In genomic region chr2:199543606-199544172, GRCh38 we compare ENCODE assay signal across 18 cellular contexts.
A peak's percentile ranks its signal among the peaks of the same experiment; 100 is the strongest.
DNase-seq lines count a peak whose midpoint lies in the region; ATAC-seq, FAIRE-seq and TF ChIP-seq lines count a peak whose summit lies in the region.
"Had no signal": no experiment of that assay in that cellular context is flagged by ENCODE, and none has a peak within 500 bp of the region (broad histone marks: within the 10 kb centered on the region; RNA-seq: fewer than 3 reads in every experiment).

No MANE protein-coding gene starts in this region.

- H3K4me1 ChIP-seq in A549: no peaks in the 10 kb centered on the region
- H3K4me1 ChIP-seq in CD8-positive, alpha-beta memory T cell (ENCODE audit: insufficient read depth, low read length): no peaks in the 10 kb centered on the region

- TF ChIP-seq POLR2A in A549 (IDR thresholded peaks at IDR 0.05; ENCODE audit: low read length): no peak

- H3K4me3 Mint-ChIP-seq in CD8-positive, alpha-beta memory T cell: no peak overlapping the region
- H3K4me3 Mint-ChIP-seq: B cell; CD8-positive, alpha-beta T cell; GM23338 had no signal

- no peak overlapping the region for H3K27ac ChIP-seq in A549
- no peak overlapping the region for H3K27ac ChIP-seq in CD8-positive, alpha-beta memory T cell (ENCODE audit: low read depth, low read length)
- H3K27ac ChIP-seq: BLaER1 treated with 17β-estradiol and CSF1 and Interleukin-3, amounts not matched to agents 10 nM and 100 nM had no signal

- no peaks in the 10 kb centered on the region for H3K27me3 ChIP-seq in CD8-positive, alpha-beta memory T cell (ENCODE audit: insufficient read depth, low read length, poor library complexity, severe bottlenecking)
- H3K27me3 ChIP-seq: BLaER1 treated with 17β-estradiol and CSF1 and Interleukin-3, amounts not matched to agents 10 nM and 100 nM had no signal

- H3K27me3 Mint-ChIP-seq in CD8-positive, alpha-beta memory T cell: peaks cover 0 to 3% of the 10 kb centered on the region in 2 donors
- H3K27me3 Mint-ChIP-seq: B cell had no signal

- DNase-seq in A549 (ENCODE audit: low read depth in 1 of 2, low spot score in 1 of 2) (no peak), GM04503 (ENCODE audit: low read depth) (peak; percentile 3), MV-4-11 (lab: John Stamatoyannopoulos, UW) (peak; percentile 16), fibroblast of peridontal ligament (ENCODE audit: extremely low read depth) (peak; percentile 34), NCI-H524 (lab: John Stamatoyannopoulos, UW) (no peak)
- DNase-seq in CD8-positive, alpha-beta memory T cell: no peak
- DNase-seq: 8988T; CD8-positive, alpha-beta T cell; COR-L47; DMS 273 treated with DMSO at 0.1 percent for 48 hours; DMS53; DND-41; GDM1; H7 had no signal

- TF ChIP-seq EP300 in A549 (IDR thresholded peaks at IDR 0.05): no peak

- no peak for TF ChIP-seq RAD21 in A549 (conservative IDR thresholded peaks at IDR 0.05 in 1 of 2, IDR thresholded peaks at IDR 0.05 in 1 of 2)

- no peak overlapping the region for H3K4me3 ChIP-seq in A549
- no peak overlapping the region for H3K4me3 ChIP-seq in CD8-positive, alpha-beta memory T cell (ENCODE audit: low read length)
- H3K4me3 ChIP-seq: BLaER1 treated with 17β-estradiol and CSF1 and Interleukin-3, amounts not matched to agents 10 nM and 100 nM; GM23338 had no signal

- no peak for TF ChIP-seq CTCF in A549 (IDR thresholded peaks at IDR 0.05)

- H3K36me3 Mint-ChIP-seq in CD8-positive, alpha-beta memory T cell: no peaks in the 10 kb centered on the region
- H3K36me3 Mint-ChIP-seq: CD8-positive, alpha-beta T cell had no signal

- WGBS in A549 (ENCODE audit: missing lambda C conversion rate): 26% methylated on average over 4 of the region's 4 CpGs

- no peaks in the 10 kb centered on the region for H3K9me3 Mint-ChIP-seq in CD8-positive, alpha-beta memory T cell
- H3K9me3 Mint-ChIP-seq: CD8-positive, alpha-beta T cell; GM23338 had no signal

- no peaks in the 10 kb centered on the region for H3K4me1 Mint-ChIP-seq in CD8-positive, alpha-beta memory T cell
- H3K4me1 Mint-ChIP-seq: B cell, GM23338 had no signal

- no peak for ATAC-seq in A549
- no peak for ATAC-seq in HG02970 (IDR thresholded peaks at IDR 0.05; ENCODE audit: low FRiP score, unreplicated experiment)
- ATAC-seq: CD8-positive, alpha-beta T cell; GM23338 had no signal

- FAIRE-seq in A549 (lab: Jason Lieb, UNC): no peak

- H3K9me3 ChIP-seq in A549: no peaks in the 10 kb centered on the region
- H3K9me3 ChIP-seq in CD8-positive, alpha-beta memory T cell (ENCODE audit: low read length): no peaks in the 10 kb centered on the region
- H3K9me3 ChIP-seq: BLaER1 treated with 17β-estradiol and CSF1 and Interleukin-3, amounts not matched to agents 10 nM and 100 nM had no signal

- CTCF ChIA-PET in A549 (lab: Yijun Ruan, JAX): interaction anchor here (1.0 kb wide), 1 partner anchor 11 kb away, joined by 3 read pairs; no protein-coding TSS in a partner anchor
- CTCF ChIA-PET in CD8-positive, alpha-beta memory T cell (lab: Charles Lee): no interaction called here

- no peak overlapping the region for H3K27ac Mint-ChIP-seq in CD8-positive, alpha-beta memory T cell
- H3K27ac Mint-ChIP-seq: B cell; CD8-positive, alpha-beta T cell; GM23338 had no signal

- no peak overlapping the region for H3K4me2 ChIP-seq in A549
- H3K4me2 ChIP-seq: BLaER1 treated with 17β-estradiol and CSF1 and Interleukin-3, amounts not matched to agents 10 nM and 100 nM; GM23338 had no signal

- POLR2A ChIA-PET in A549 (lab: Yijun Ruan, JAX): no interaction called here
- POLR2A ChIA-PET in CD8-positive, alpha-beta memory T cell (lab: Charles Lee): no interaction called here

- no peaks in the 10 kb centered on the region for H3K36me3 ChIP-seq in CD8-positive, alpha-beta memory T cell (ENCODE audit: insufficient read depth, low read length)
- H3K36me3 ChIP-seq: BLaER1 treated with 17β-estradiol and CSF1 and Interleukin-3, amounts not matched to agents 10 nM and 100 nM had no signal

TF ChIP-seq in A549, 52 proteins besides CTCF, POLR2A, EP300 and RAD21:
- TF ChIP-seq FOXS1 (CRISPR knock-in tag; IDR thresholded peaks at IDR 0.05) (no peak), MAFK (IDR thresholded peaks at IDR 0.05; ENCODE audit: partially characterized antibody) (peak; percentile 70)

Comparison
In these comparisons a context has a peak if more than half of its experiments do, and no peak if none do; other contexts are left out.
1. DNase-seq: peak in GM04503 (single experiment), MV-4-11 (single experiment) and fibroblast of peridontal ligament (single experiment); none in A549 (0 of 2), NCI-H524 (0 of 2) and CD8-positive, alpha-beta memory T cell (0 of 5).